ENCODE assay signal across 11 cellular contexts in the genomic region with DNA sequence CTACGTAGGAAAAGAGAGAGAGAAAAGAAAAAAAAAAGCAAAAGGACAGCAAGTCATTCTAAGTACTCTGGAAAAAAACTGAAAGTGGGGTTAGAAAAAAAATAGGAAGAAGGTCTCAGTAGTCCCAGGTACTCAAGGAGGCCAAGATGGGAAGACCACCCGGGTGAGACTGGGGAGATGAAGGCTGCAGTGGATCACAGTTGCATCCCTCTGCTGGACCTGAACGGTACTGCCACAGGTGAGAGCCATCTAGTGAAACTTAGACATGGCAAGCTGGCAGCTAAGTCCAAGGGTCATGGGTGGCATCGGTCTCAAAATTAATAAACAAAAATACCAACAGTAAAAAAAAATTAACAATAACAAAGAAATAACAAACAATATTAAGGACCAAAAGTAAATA. TPM values are rescaled to one million over a fixed set of nuclear protein-coding genes. Genes with fewer than 3 reads are reported as not detected.
DNase-seq lines count a peak whose midpoint lies in the region; ATAC-seq and TF ChIP-seq lines count a peak whose summit lies in the region.
"Had no signal": no experiment of that assay in that cellular context is flagged by ENCODE, and none has a peak within 500 bp of the region (broad histone marks: within the 10 kb centered on the region; RNA-seq: fewer than 3 reads in every experiment).

No MANE protein-coding gene starts in this region.

- no peak overlapping the region for H3K4me3 Mint-ChIP-seq in WTC11
- no peak overlapping the region for H3K4me3 Mint-ChIP-seq in mesothelial cell of epicardium
- no peak overlapping the region for H3K4me3 Mint-ChIP-seq in stimulated activated memory B cell treated with anti-CD40 and anti-IgM and Interleukin-4, amounts not matched to agents 10 μg/mL and 1 μg/mL and 100 μg/mL, for 72 hours

- no peaks in the 10 kb centered on the region for H3K4me1 Mint-ChIP-seq in WTC11
- H3K4me1 Mint-ChIP-seq in mesothelial cell of epicardium: no peaks in the 10 kb centered on the region
- no peaks in the 10 kb centered on the region for H3K4me1 Mint-ChIP-seq in stimulated activated memory B cell treated with anti-CD40 and anti-IgM and Interleukin-4, amounts not matched to agents 10 μg/mL and 1 μg/mL and 100 μg/mL, for 72 hours

- 0 out of 2 replicates have a peak, but pooled peaks have one; percentile 43 for ATAC-seq in WTC11
- no peak for ATAC-seq in stimulated activated memory B cell treated with anti-CD40 and anti-IgM and Interleukin-4, amounts not matched to agents 10 μg/mL and 1 μg/mL and 100 μg/mL, for 72 hours

- TF ChIP-seq CTCF in WTC11 (IDR thresholded peaks at IDR 0.05): peak; percentile 23; the same call in 1 of the 2 replicates
- TF ChIP-seq CTCF in mesothelial cell of epicardium (IDR thresholded peaks at IDR 0.05; ENCODE audit: unreplicated experiment): peak; percentile 18

- H3K36me3 Mint-ChIP-seq in WTC11: peaks cover 57% of the 10 kb centered on the region
- peaks cover 5% of the 10 kb centered on the region for H3K36me3 Mint-ChIP-seq in mesothelial cell of epicardium
- no peaks in the 10 kb centered on the region for H3K36me3 Mint-ChIP-seq in stimulated activated memory B cell treated with anti-CD40 and anti-IgM and Interleukin-4, amounts not matched to agents 10 μg/mL and 1 μg/mL and 100 μg/mL, for 72 hours

- no peak overlapping the region for H3K27ac Mint-ChIP-seq in WTC11
- no peak overlapping the region for H3K27ac Mint-ChIP-seq in mesothelial cell of epicardium
- H3K27ac Mint-ChIP-seq in stimulated activated memory B cell treated with anti-CD40 and anti-IgM and Interleukin-4, amounts not matched to agents 10 μg/mL and 1 μg/mL and 100 μg/mL, for 72 hours: no peak overlapping the region

- POLR2A ChIA-PET in WTC11 (lab: Charles Lee): interaction anchor here (0.6 to 1.3 kb wide), 2 partner anchors 21 to 775 kb away, joined by 3 to 5 read pairs; no protein-coding TSS in a partner anchor

- H3K9me3 Mint-ChIP-seq in WTC11 (peaks cover 69% of the 10 kb centered on the region), mesothelial cell of epicardium (peaks cover 61% of the 10 kb centered on the region)
- H3K9me3 Mint-ChIP-seq in stimulated activated memory B cell treated with anti-CD40 and anti-IgM and Interleukin-4, amounts not matched to agents 10 μg/mL and 1 μg/mL and 100 μg/mL, for 72 hours: peaks cover 36% of the 10 kb centered on the region

- peak; percentile 9 for DNase-seq in SKM-1 treated with dmso at 0.1 percent for 144 hours (lab: John Stamatoyannopoulos, UW; ENCODE audit: unreplicated experiment)
- no peak for DNase-seq in SKM-1 (lab: John Stamatoyannopoulos, UW; ENCODE audit: unreplicated experiment)
- DNase-seq in HT-29 (ENCODE audit: low spot score): peak; percentile 11
- DNase-seq in WTC11 (ENCODE audit: low spot score): peak; percentile 35
- DNase-seq in mesothelial cell of epicardium (ENCODE audit: low spot score in 2 of 2, unreplicated experiment in 2 of 2): no peak
- no peak for DNase-seq in occipital lobe (lab: John Stamatoyannopoulos, UW)
- no peak for DNase-seq in NK-92 treated with Interleukin-12 subunit alpha and Interleukin-12 subunit beta, amount 100 ng/mL, for 24 hours (lab: John Stamatoyannopoulos, UW)
- DNase-seq: hypothalamus, NCI-H446, SIG-M5 had no signal

- CTCF ChIA-PET in WTC11 (lab: Charles Lee): interaction anchor here (0.6 to 1.4 kb wide), 2 partner anchors 21 to 123 kb away, joined by 3 to 7 read pairs; no protein-coding TSS in a partner anchor

- peaks cover 4% of the 10 kb centered on the region; the same call in 1 of the 2 replicates for H3K27me3 Mint-ChIP-seq in WTC11 (ENCODE audit: low read depth)
- no peaks in the 10 kb centered on the region for H3K27me3 Mint-ChIP-seq in mesothelial cell of epicardium (ENCODE audit: low read depth)
- no peaks in the 10 kb centered on the region for H3K27me3 Mint-ChIP-seq in stimulated activated memory B cell treated with anti-CD40 and anti-IgM and Interleukin-4, amounts not matched to agents 10 μg/mL and 1 μg/mL and 100 μg/mL, for 72 hours

TF ChIP-seq in WTC11, 78 proteins besides CTCF, POLR2A, EP300 and RAD21 (continues in another document):
- TF ChIP-seq FOXP1 (CRISPR knock-in tag; IDR thresholded peaks at IDR 0.05; ENCODE audit: borderline replicate concordance) (no peak), GTF2I (CRISPR knock-in tag; conservative IDR thresholded peaks at IDR 0.05) (no peak), ZNF317 (CRISPR knock-in tag; IDR thresholded peaks at IDR 0.05; ENCODE audit: borderline replicate concordance, low read depth) (no peak), ETV6 (CRISPR knock-in tag; IDR thresholded peaks at IDR 0.05) (no peak), HMGA2 (CRISPR knock-in tag; IDR thresholded peaks at IDR 0.05) (no peak), JAZF1 (CRISPR knock-in tag; IDR thresholded peaks at IDR 0.05) (no peak), TP53 (CRISPR knock-in tag; IDR thresholded peaks at IDR 0.05) (no peak), TEAD4 (CRISPR knock-in tag; IDR thresholded peaks at IDR 0.05) (no peak), NR1H2 (CRISPR knock-in tag; IDR thresholded peaks at IDR 0.05) (no peak), SMAD3 (CRISPR knock-in tag; IDR thresholded peaks at IDR 0.05; ENCODE audit: borderline replicate concordance) (no peak), NFYB (CRISPR knock-in tag; conservative IDR thresholded peaks at IDR 0.05; ENCODE audit: low read depth) (no peak), NFATC4 (CRISPR knock-in tag; IDR thresholded peaks at IDR 0.05) (no peak), NFE2L1 (CRISPR knock-in tag; IDR thresholded peaks at IDR 0.05) (no peak)
- TF ChIP-seq, protein P1, sequence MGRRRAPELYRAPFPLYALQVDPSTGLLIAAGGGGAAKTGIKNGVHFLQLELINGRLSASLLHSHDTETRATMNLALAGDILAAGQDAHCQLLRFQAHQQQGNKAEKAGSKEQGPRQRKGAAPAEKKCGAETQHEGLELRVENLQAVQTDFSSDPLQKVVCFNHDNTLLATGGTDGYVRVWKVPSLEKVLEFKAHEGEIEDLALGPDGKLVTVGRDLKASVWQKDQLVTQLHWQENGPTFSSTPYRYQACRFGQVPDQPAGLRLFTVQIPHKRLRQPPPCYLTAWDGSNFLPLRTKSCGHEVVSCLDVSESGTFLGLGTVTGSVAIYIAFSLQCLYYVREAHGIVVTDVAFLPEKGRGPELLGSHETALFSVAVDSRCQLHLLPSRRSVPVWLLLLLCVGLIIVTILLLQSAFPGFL (CRISPR knock-in tag; IDR thresholded peaks at IDR 0.05; ENCODE audit: borderline replicate concordance): no peak
- TF ChIP-seq, protein P2, sequence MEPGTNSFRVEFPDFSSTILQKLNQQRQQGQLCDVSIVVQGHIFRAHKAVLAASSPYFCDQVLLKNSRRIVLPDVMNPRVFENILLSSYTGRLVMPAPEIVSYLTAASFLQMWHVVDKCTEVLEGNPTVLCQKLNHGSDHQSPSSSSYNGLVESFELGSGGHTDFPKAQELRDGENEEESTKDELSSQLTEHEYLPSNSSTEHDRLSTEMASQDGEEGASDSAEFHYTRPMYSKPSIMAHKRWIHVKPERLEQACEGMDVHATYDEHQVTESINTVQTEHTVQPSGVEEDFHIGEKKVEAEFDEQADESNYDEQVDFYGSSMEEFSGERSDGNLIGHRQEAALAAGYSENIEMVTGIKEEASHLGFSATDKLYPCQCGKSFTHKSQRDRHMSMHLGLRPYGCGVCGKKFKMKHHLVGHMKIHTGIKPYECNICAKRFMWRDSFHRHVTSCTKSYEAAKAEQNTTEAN (CRISPR knock-in tag; IDR thresholded peaks at IDR 0.05): no peak
- TF ChIP-seq, protein P3, sequence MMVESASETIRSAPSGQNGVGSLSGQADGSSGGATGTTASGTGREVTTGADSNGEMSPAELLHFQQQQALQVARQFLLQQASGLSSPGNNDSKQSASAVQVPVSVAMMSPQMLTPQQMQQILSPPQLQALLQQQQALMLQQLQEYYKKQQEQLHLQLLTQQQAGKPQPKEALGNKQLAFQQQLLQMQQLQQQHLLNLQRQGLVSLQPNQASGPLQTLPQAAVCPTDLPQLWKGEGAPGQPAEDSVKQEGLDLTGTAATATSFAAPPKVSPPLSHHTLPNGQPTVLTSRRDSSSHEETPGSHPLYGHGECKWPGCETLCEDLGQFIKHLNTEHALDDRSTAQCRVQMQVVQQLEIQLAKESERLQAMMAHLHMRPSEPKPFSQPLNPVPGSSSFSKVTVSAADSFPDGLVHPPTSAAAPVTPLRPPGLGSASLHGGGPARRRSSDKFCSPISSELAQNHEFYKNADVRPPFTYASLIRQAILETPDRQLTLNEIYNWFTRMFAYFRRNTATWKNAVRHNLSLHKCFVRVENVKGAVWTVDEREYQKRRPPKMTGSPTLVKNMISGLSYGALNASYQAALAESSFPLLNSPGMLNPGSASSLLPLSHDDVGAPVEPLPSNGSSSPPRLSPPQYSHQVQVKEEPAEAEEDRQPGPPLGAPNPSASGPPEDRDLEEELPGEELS (CRISPR knock-in tag; IDR thresholded peaks at IDR 0.05): no peak
- TF ChIP-seq, protein P4, sequence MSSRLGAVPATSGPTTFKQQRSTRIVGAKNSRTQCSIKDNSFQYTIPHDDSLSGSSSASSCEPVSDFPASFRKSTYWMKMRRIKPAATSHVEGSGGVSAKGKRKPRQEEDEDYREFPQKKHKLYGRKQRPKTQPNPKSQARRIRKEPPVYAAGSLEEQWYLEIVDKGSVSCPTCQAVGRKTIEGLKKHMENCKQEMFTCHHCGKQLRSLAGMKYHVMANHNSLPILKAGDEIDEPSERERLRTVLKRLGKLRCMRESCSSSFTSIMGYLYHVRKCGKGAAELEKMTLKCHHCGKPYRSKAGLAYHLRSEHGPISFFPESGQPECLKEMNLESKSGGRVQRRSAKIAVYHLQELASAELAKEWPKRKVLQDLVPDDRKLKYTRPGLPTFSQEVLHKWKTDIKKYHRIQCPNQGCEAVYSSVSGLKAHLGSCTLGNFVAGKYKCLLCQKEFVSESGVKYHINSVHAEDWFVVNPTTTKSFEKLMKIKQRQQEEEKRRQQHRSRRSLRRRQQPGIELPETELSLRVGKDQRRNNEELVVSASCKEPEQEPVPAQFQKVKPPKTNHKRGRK (CRISPR knock-in tag; IDR thresholded peaks at IDR 0.05; ENCODE audit: borderline replicate concordance): no peak

RNA-seq across cellular contexts. Expression of a gene that starts 41.0 kb away (rescaled TPM):
- total RNA-seq in HT-29 (2014; rRNA removed; shearing (Covaris generic)): 1.2 and 3.0 TPM in 2 replicates
- 36.5 to 40.4 TPM (median 40.3 TPM) in 3 replicates for total RNA-seq in WTC11 (2021)
- total RNA-seq in mesothelial cell of epicardium: 165 to 169 TPM (median 165 TPM) in 3 replicates
- total RNA-seq in occipital lobe: 889 TPM

Comparison
In these comparisons a context has a peak if more than half of its experiments do, and no peak if none do; other contexts are left out.
1. DNase-seq: peak in SKM-1 treated with dmso at 0.1 percent for 144 hours (single experiment), HT-29 (single experiment) and WTC11 (single experiment); none in SKM-1 (single experiment), mesothelial cell of epicardium (0 of 2), occipital lobe (single experiment) and NK-92 treated with Interleukin-12 subunit alpha and Interleukin-12 subunit beta, amount 100 ng/mL, for 24 hours (single experiment).